In genomic region chr19:305240-306150, GRCh38 we compare ENCODE assay signal across 17 cellular contexts. TPM values are rescaled to one million over a fixed set of nuclear protein-coding genes. Genes with fewer than 3 reads are reported as not detected.
"Had no signal": no experiment of that assay in that cellular context is flagged by ENCODE, and none has a peak within 500 bp of the region (broad histone marks: within the 10 kb centered on the region; RNA-seq: fewer than 3 reads in every experiment).

No MANE protein-coding gene starts in this region.

- H3K9me3 ChIP-seq: heart left ventricle, right lobe of liver, upper lobe of right lung had no signal

- H3K9ac ChIP-seq: neural progenitor cell had no signal

- ATAC-seq: activated T-cell treated with anti-CD3 and anti-CD28 coated beads, Interleukin-2, amount 50 U/mL, for 72 hours; naive thymus-derived CD8-positive, alpha-beta T cell had no signal

- H3K4me2 ChIP-seq: neural progenitor cell had no signal

- H3K27me3 ChIP-seq: heart left ventricle, neural progenitor cell, right lobe of liver, upper lobe of right lung had no signal

- DNase-seq: activated CD4-positive, alpha-beta T cell treated with anti-CD3 and anti-CD28 coated beads for 4 hours; activated CD4-positive, alpha-beta T cell treated with anti-CD3 and anti-CD28 coated beads, Interleukin-2, amount 50 U/mL, for 4 hours; activated naive CD4-positive, alpha-beta T cell; activated T-cell treated with anti-CD3 and anti-CD28 coated beads for 4 hours; activated T-cell treated with anti-CD3 and anti-CD28 coated beads, Interleukin-2, amount 50 U/mL, for 72 hours; anterior cingulate cortex; foreskin fibroblast; hypothalamus; immature natural killer cell; occipital lobe; right lobe of liver; stimulated activated CD4-positive, alpha-beta T cell treated with anti-CD3 and anti-CD28 coated beads, Interleukin-4, amount 100 ng/mL, for 1 hour; T-helper 1 cell had no signal

- H3K27ac ChIP-seq: neural progenitor cell, right lobe of liver, upper lobe of right lung had no signal

- H3K4me3 ChIP-seq: heart left ventricle, neural progenitor cell, right lobe of liver, upper lobe of right lung had no signal

- H2AFZ ChIP-seq: neural progenitor cell had no signal

- H3K4me1 ChIP-seq: neural progenitor cell, right lobe of liver, upper lobe of right lung had no signal

- H3K36me3 ChIP-seq: neural progenitor cell had no signal

RNA-seq across cellular contexts. Expression of gene PLPP2, which starts 14.3 kb away (rescaled TPM):
- total RNA-seq: naive thymus-derived CD8-positive, alpha-beta T cell had no signal
